17 cellular contexts compared by ENCODE assay signal in the genomic region with DNA sequence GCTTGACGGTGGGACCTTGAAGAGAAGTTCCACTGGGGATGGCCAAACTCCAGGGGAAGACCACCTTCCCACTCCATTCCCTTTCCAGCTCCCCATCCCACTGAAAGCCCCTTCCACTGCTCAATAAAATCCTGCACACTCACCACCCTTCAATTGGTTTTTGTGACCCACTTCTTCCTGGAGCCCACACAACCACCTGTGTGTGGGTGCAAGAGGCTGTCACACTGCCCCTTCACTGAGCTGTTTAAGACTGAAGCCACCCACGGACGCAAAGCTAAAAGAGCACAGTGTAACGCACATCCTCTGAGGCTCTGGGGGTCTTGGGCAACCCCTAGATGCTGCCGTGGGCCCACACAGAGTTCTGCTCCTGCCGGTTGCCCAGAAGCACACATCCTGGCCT. TPM values are rescaled to one million over a fixed set of nuclear protein-coding genes. Genes with fewer than 3 reads are reported as not detected.
DNase-seq lines count a peak whose midpoint lies in the region; ATAC-seq and TF ChIP-seq lines count a peak whose summit lies in the region.
"Had no signal": no experiment of that assay in that cellular context is flagged by ENCODE, and none has a peak within 500 bp of the region (broad histone marks: within the 10 kb centered on the region; RNA-seq: fewer than 3 reads in every experiment).

No MANE protein-coding gene starts in this region.

- peak overlapping the region; percentile 14; the same call in 1 of the 2 replicates for H3K4me3 ChIP-seq in iPS DF 6.9 (ENCODE audit: low read length)
- no peak overlapping the region for H3K4me3 ChIP-seq in suprapubic skin
- H3K4me3 ChIP-seq: A549, GM23338 had no signal

- H3K36me3 ChIP-seq in iPS DF 6.9 (ENCODE audit: control insufficient read depth, insufficient read depth, low read length) (no peaks in the 10 kb centered on the region), suprapubic skin (no peaks in the 10 kb centered on the region)

- TF ChIP-seq CTCF in activated CD8-positive, alpha-beta T cell treated with anti-CD3 and anti-CD28 coated beads for 36 hours (IDR thresholded peaks at IDR 0.05) = no peak
- TF ChIP-seq CTCF in suprapubic skin (IDR thresholded peaks at IDR 0.05) = no peak

- no peak overlapping the region for H3K4me3 Mint-ChIP-seq in activated CD8-positive, alpha-beta T cell treated with anti-CD3 and anti-CD28 coated beads for 36 hours
- no peak overlapping the region for H3K4me3 Mint-ChIP-seq in activated CD8-positive, alpha-beta T cell treated with anti-CD3 and anti-CD28 coated beads, Interleukin-2, amount 10 ng/mL, durations not matched to agents 7 days and 5 days
- H3K4me3 Mint-ChIP-seq: GM23338 had no signal

- POLR2A ChIA-PET in activated CD8-positive, alpha-beta T cell treated with anti-CD3 and anti-CD28 coated beads for 36 hours (lab: Charles Lee) = interaction anchor here (1.5 kb wide), 1 partner anchor 12 kb away, joined by 7 read pairs; a partner anchor contains a TSS
- POLR2A ChIA-PET in activated CD8-positive, alpha-beta T cell treated with anti-CD3 and anti-CD28 coated beads, Interleukin-2, amount 10 ng/mL, durations not matched to agents 7 days and 5 days (lab: Charles Lee) = interaction anchor here (0.6 to 1.2 kb wide), 2 partner anchors 10 to 16 kb away, joined by 3 read pairs; no protein-coding TSS in a partner anchor

- H3K9me3 Mint-ChIP-seq in activated CD8-positive, alpha-beta T cell treated with anti-CD3 and anti-CD28 coated beads for 36 hours = no peaks in the 10 kb centered on the region
- no peaks in the 10 kb centered on the region for H3K9me3 Mint-ChIP-seq in activated CD8-positive, alpha-beta T cell treated with anti-CD3 and anti-CD28 coated beads, Interleukin-2, amount 10 ng/mL, durations not matched to agents 7 days and 5 days (ENCODE audit: insufficient read depth)
- H3K9me3 Mint-ChIP-seq: CD4-positive, alpha-beta T cell had no signal

- H3K4me1 Mint-ChIP-seq in activated CD8-positive, alpha-beta T cell treated with anti-CD3 and anti-CD28 coated beads for 36 hours (ENCODE audit: low read depth) = peaks cover 14% of the 10 kb centered on the region
- peaks cover 11% of the 10 kb centered on the region for H3K4me1 Mint-ChIP-seq in activated CD8-positive, alpha-beta T cell treated with anti-CD3 and anti-CD28 coated beads, Interleukin-2, amount 10 ng/mL, durations not matched to agents 7 days and 5 days (ENCODE audit: low read depth)

- H3K36me3 Mint-ChIP-seq in activated CD8-positive, alpha-beta T cell treated with anti-CD3 and anti-CD28 coated beads for 36 hours (ENCODE audit: low read depth) = no peaks in the 10 kb centered on the region
- no peaks in the 10 kb centered on the region for H3K36me3 Mint-ChIP-seq in activated CD8-positive, alpha-beta T cell treated with anti-CD3 and anti-CD28 coated beads, Interleukin-2, amount 10 ng/mL, durations not matched to agents 7 days and 5 days (ENCODE audit: low read depth)

- WGBS in iPS DF 6.9 (ENCODE audit: insufficient coverage, insufficient read length) = no CpG with 5 or more reads among the region's 6 CpGs
- WGBS in suprapubic skin = 96% methylated on average over 6 of the region's 6 CpGs

- CTCF ChIA-PET in activated CD8-positive, alpha-beta T cell treated with anti-CD3 and anti-CD28 coated beads for 36 hours (lab: Charles Lee) = interaction anchor here (5.0 kb wide), 1 partner anchor 12 kb away, joined by 31 read pairs; no protein-coding TSS in a partner anchor
- CTCF ChIA-PET in activated CD8-positive, alpha-beta T cell treated with anti-CD3 and anti-CD28 coated beads, Interleukin-2, amount 10 ng/mL, durations not matched to agents 7 days and 5 days (lab: Charles Lee) = interaction anchor here (2.9 kb wide), 1 partner anchor 12 kb away, joined by 15 read pairs; no protein-coding TSS in a partner anchor

- TF ChIP-seq POLR2A in suprapubic skin (IDR thresholded peaks at IDR 0.05) = no peak

- peak; percentile 37 for ATAC-seq in activated CD8-positive, alpha-beta T cell treated with anti-CD3 and anti-CD28 coated beads for 36 hours
- no peak for ATAC-seq in activated CD8-positive, alpha-beta T cell treated with anti-CD3 and anti-CD28 coated beads, Interleukin-2, amount 10 ng/mL, durations not matched to agents 7 days and 5 days
- no peak for ATAC-seq in HG03565 (IDR thresholded peaks at IDR 0.05; ENCODE audit: unreplicated experiment)
- ATAC-seq: A549, GM23338, HCT116, HepG2 had no signal

- no peak for TF ChIP-seq EP300 in suprapubic skin (IDR thresholded peaks at IDR 0.05)

- H3K27me3 Mint-ChIP-seq in activated CD8-positive, alpha-beta T cell treated with anti-CD3 and anti-CD28 coated beads for 36 hours = peaks cover 12% of the 10 kb centered on the region
- H3K27me3 Mint-ChIP-seq in activated CD8-positive, alpha-beta T cell treated with anti-CD3 and anti-CD28 coated beads, Interleukin-2, amount 10 ng/mL, durations not matched to agents 7 days and 5 days (ENCODE audit: low read depth) = peaks cover 23% of the 10 kb centered on the region

- H3K4me1 ChIP-seq in iPS DF 6.9 (ENCODE audit: control insufficient read depth, insufficient read depth, low read length) (no peaks in the 10 kb centered on the region), suprapubic skin (no peaks in the 10 kb centered on the region)
- H3K4me1 ChIP-seq: A549, Caco-2 had no signal

- no peak overlapping the region for H3K27ac Mint-ChIP-seq in activated CD8-positive, alpha-beta T cell treated with anti-CD3 and anti-CD28 coated beads for 36 hours
- H3K27ac Mint-ChIP-seq in activated CD8-positive, alpha-beta T cell treated with anti-CD3 and anti-CD28 coated beads, Interleukin-2, amount 10 ng/mL, durations not matched to agents 7 days and 5 days = no peak overlapping the region
- H3K27ac Mint-ChIP-seq: GM23338 had no signal

- H3K27me3 ChIP-seq in iPS DF 6.9 (ENCODE audit: control insufficient read depth, insufficient read depth, low read length) = no peaks in the 10 kb centered on the region
- no peaks in the 10 kb centered on the region for H3K27me3 ChIP-seq in suprapubic skin

- H3K27ac ChIP-seq in iPS DF 6.9 (ENCODE audit: low read length) (no peak overlapping the region), suprapubic skin (no peak overlapping the region)
- H3K27ac ChIP-seq: 22Rv1, A549, C4-2B had no signal

- intact Hi-C loops in activated CD8-positive, alpha-beta T cell treated with anti-CD3 and anti-CD28 coated beads for 36 hours (cut with micrococcal nuclease) = no loop called here

- no peaks in the 10 kb centered on the region for H3K9me3 ChIP-seq in iPS DF 6.9 (ENCODE audit: control insufficient read depth, insufficient read depth, low read length)
- no peaks in the 10 kb centered on the region for H3K9me3 ChIP-seq in suprapubic skin
- H3K9me3 ChIP-seq: Caco-2 had no signal

- DNase-seq in activated CD8-positive, alpha-beta T cell treated with anti-CD3 and anti-CD28 coated beads for 36 hours = peak; percentile 42
- no peak for DNase-seq in activated CD8-positive, alpha-beta T cell treated with anti-CD3 and anti-CD28 coated beads, Interleukin-2, amount 10 ng/mL, durations not matched to agents 7 days and 5 days
- peak; percentile 31 for DNase-seq in stimulated activated CD4-positive, alpha-beta T cell treated with anti-CD3 and anti-CD28 coated beads, Interleukin-2, amount 100 ng/mL, for 4 hours (ENCODE audit: low read depth)
- no peak for DNase-seq in stimulated activated CD4-positive, alpha-beta T cell treated with anti-CD3 and anti-CD28 coated beads, Interleukin-4, amount 100 ng/mL, for 1 hour
- DNase-seq in iPS DF 6.9 (ENCODE audit: low read depth, low spot score) = no peak
- DNase-seq in suprapubic skin (ENCODE audit: low spot score in 2 of 2) = no peak
- DNase-seq: AML-193; Caco-2; CD4-positive, alpha-beta T cell; H7 had no signal

RNA-seq across cellular contexts. Expression of a gene that starts 12.8 kb away (rescaled TPM):
- total RNA-seq in activated CD8-positive, alpha-beta T cell treated with anti-CD3 and anti-CD28 coated beads for 36 hours = 10 to 100 TPM; 77.6 to 78.6 TPM
- total RNA-seq in activated CD8-positive, alpha-beta T cell treated with anti-CD3 and anti-CD28 coated beads, Interleukin-2, amount 10 ng/mL, durations not matched to agents 7 days and 5 days = 10 to 100 TPM; 47.5 TPM
- total RNA-seq in suprapubic skin = 10 to 100 TPM; 44.2 to 94.6 (median 63.1) TPM

Comparison
In these comparisons a context has a peak if more than half of its experiments do, and no peak if none do; other contexts are left out.
1. DNase-seq: peak in activated CD8-positive, alpha-beta T cell treated with anti-CD3 and anti-CD28 coated beads for 36 hours (single experiment) and stimulated activated CD4-positive, alpha-beta T cell treated with anti-CD3 and anti-CD28 coated beads, Interleukin-2, amount 100 ng/mL, for 4 hours (single experiment); none in activated CD8-positive, alpha-beta T cell treated with anti-CD3 and anti-CD28 coated beads, Interleukin-2, amount 10 ng/mL, durations not matched to agents 7 days and 5 days (single experiment), stimulated activated CD4-positive, alpha-beta T cell treated with anti-CD3 and anti-CD28 coated beads, Interleukin-4, amount 100 ng/mL, for 1 hour (single experiment), iPS DF 6.9 (single experiment) and suprapubic skin (0 of 2).